ENCODE assay signal across 1 cellular context in genomic region chrX:54810532-54810931, GRCh38.
TF ChIP-seq lines count a peak whose summit lies in the region.

No MANE protein-coding gene starts in this region.

TF ChIP-seq in HepG2, 621 proteins besides CTCF, POLR2A, EP300 and RAD21:
- TF ChIP-seq ZMYM4 (CRISPR knock-in tag; IDR thresholded peaks at IDR 0.05) (no peak), NR2C2 (CRISPR knock-in tag; IDR thresholded peaks at IDR 0.05; ENCODE audit: borderline replicate concordance) (no peak), SP140L (CRISPR knock-in tag; IDR thresholded peaks at IDR 0.05; ENCODE audit: borderline replicate concordance) (no peak), ZNF772 (CRISPR knock-in tag; IDR thresholded peaks at IDR 0.05) (no peak), SYNCRIP (IDR thresholded peaks at IDR 0.05; ENCODE audit: insufficient read depth, low read depth, low read length) (no peak), THYN1 (CRISPR knock-in tag; IDR thresholded peaks at IDR 0.05; ENCODE audit: borderline replicate concordance, low read depth) (no peak), NR3C1 (CRISPR knock-in tag; IDR thresholded peaks at IDR 0.05) (no peak)
